ENCODE assay signal across 1 cellular context in the genomic region with DNA sequence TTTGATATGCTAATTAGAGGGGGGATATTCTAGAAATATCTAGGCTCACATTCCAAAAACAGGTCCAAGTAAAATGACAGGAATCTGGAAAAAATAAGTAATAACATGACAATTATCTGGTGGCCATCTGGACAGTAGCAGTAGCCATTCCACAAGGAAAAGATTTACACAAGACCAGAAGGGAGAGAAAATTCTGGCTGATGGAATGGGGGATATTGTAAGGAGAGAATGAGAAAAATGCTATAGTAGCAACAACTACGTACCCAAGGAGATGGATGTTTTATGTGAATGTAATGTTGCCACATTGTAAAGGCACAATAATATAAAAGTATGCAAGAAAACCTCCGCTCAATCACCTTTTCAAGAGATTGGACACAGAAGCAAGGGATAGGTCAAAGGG.
TF ChIP-seq lines count a peak whose summit lies in the region.

No MANE protein-coding gene starts in this region.

TF ChIP-seq in IMR-90, 13 proteins besides CTCF, POLR2A, EP300 and RAD21:
- TF ChIP-seq NFE2L2 (IDR thresholded peaks at IDR 0.05; ENCODE audit: low read depth, low read length) (no peak), MXI1 (IDR thresholded peaks at IDR 0.05; ENCODE audit: borderline replicate concordance, low read depth, low read length) (no peak), MAZ (IDR thresholded peaks at IDR 0.05; ENCODE audit: borderline replicate concordance, low read depth, low read length) (no peak), CEBPB (IDR thresholded peaks at IDR 0.05; ENCODE audit: low read depth, low read length) (no peak), BHLHE40 (IDR thresholded peaks at IDR 0.05; ENCODE audit: low read depth, low read length) (no peak), SMC3 (IDR thresholded peaks at IDR 0.05; ENCODE audit: low read depth, low read length) (no peak), RFX5 (IDR thresholded peaks at IDR 0.05; ENCODE audit: low read depth, low read length) (no peak), CHD1 (IDR thresholded peaks at IDR 0.05; ENCODE audit: low read depth, low read length) (no peak), FOS (IDR thresholded peaks at IDR 0.05; ENCODE audit: low read depth, low read length) (no peak), MAFK (IDR thresholded peaks at IDR 0.05; ENCODE audit: low read depth, low read length) (no peak), RCOR1 (IDR thresholded peaks at IDR 0.05; ENCODE audit: insufficient replicate concordance, low read length) (no peak)
- TF ChIP-seq, protein P1, sequence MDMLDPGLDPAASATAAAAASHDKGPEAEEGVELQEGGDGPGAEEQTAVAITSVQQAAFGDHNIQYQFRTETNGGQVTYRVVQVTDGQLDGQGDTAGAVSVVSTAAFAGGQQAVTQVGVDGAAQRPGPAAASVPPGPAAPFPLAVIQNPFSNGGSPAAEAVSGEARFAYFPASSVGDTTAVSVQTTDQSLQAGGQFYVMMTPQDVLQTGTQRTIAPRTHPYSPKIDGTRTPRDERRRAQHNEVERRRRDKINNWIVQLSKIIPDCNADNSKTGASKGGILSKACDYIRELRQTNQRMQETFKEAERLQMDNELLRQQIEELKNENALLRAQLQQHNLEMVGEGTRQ (IDR thresholded peaks at IDR 0.05; ENCODE audit: low read depth, low read length): no peak
- TF ChIP-seq, protein P2, sequence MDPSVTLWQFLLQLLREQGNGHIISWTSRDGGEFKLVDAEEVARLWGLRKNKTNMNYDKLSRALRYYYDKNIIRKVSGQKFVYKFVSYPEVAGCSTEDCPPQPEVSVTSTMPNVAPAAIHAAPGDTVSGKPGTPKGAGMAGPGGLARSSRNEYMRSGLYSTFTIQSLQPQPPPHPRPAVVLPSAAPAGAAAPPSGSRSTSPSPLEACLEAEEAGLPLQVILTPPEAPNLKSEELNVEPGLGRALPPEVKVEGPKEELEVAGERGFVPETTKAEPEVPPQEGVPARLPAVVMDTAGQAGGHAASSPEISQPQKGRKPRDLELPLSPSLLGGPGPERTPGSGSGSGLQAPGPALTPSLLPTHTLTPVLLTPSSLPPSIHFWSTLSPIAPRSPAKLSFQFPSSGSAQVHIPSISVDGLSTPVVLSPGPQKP (IDR thresholded peaks at IDR 0.05; ENCODE audit: borderline replicate concordance, low read depth, low read length): no peak
